25 cellular contexts compared by ENCODE assay signal in the genomic region with DNA sequence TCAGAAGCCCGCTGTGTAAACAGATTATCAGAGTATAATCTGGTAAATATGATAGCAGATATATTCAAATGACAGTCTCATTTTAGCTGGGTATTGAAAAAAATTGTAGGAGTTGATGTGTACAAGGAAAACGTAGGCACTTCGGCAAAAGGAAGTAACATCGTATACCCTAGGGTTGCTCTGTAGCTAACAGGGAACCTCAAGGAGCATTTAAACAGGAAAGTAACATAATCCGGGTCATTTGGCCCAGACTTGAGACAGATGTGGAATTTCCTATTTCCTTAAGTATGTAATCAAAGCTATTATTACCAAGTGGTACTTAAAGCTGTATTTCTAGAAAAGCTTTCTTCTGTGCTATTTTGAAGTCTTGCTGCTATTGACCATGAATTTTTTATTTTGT.
"Had no signal": no experiment of that assay in that cellular context is flagged by ENCODE, and none has a peak within 500 bp of the region (broad histone marks: within the 10 kb centered on the region; RNA-seq: fewer than 3 reads in every experiment).

No MANE protein-coding gene starts in this region.

- DNase-seq: activated CD4-positive, alpha-beta memory T cell treated with anti-CD3 and anti-CD28 coated beads, Interleukin-2, amount 10 ng/mL, durations not matched to agents 7 days and 5 days; activated CD4-positive, alpha-beta T cell treated with anti-CD3 and anti-CD28 coated beads, Interleukin-2, amount 10 ng/mL, durations not matched to agents 7 days and 5 days; activated CD4-positive, CD25-positive, alpha-beta regulatory T cell treated with anti-CD3 and anti-CD28 coated beads, Interleukin-2, amount 50 U/mL, for 72 hours; activated CD8-positive, alpha-beta memory T cell treated with anti-CD3 and anti-CD28 coated beads, Interleukin-2, amount 50 U/mL, for 48 hours; activated gamma-delta T cell; activated naive CD4-positive, alpha-beta T cell treated with anti-CD3 and anti-CD28 coated beads, Interleukin-2, amount 50 U/mL, for 16 hours; activated T-cell treated with anti-CD3 and anti-CD28 coated beads, Interleukin-2, amount 50 U/mL, for 24 hours; amygdala; effector CD8-positive, alpha-beta T cell; heart left ventricle; hypothalamus; immature natural killer cell; midbrain; naive thymus-derived CD4-positive, alpha-beta T cell; psoas muscle; stimulated activated CD4-positive, alpha-beta T cell treated with anti-CD3 and anti-CD28 coated beads, Interleukin-1b, Interleukin-23, amount 100 ng/mL, for 48 hours; stimulated activated CD4-positive, alpha-beta T cell treated with anti-CD3 and anti-CD28 coated beads, Interleukin-4, amount 100 ng/mL, for 4 hours; stimulated activated CD8-positive, alpha-beta memory T cell treated with anti-CD3 and anti-CD28 coated beads, Interleukin-4, amount 100 ng/mL, for 48 hours; stimulated activated naive CD8-positive, alpha-beta T cell treated with anti-CD3 and anti-CD28 coated beads, Interleukin-15, amount 100 ng/mL, for 72 hours; T-helper 9 cell; tibial artery had no signal

- H2AFZ ChIP-seq: parathyroid adenoma had no signal

- H3K4me3 ChIP-seq: heart left ventricle, psoas muscle, right atrium auricular region, smooth muscle cell, tibial artery had no signal

- ATAC-seq: heart left ventricle; naive thymus-derived CD4-positive, alpha-beta T cell; psoas muscle; stimulated activated memory B cell treated with anti-CD40 and anti-IgM and Interleukin-4, amounts not matched to agents 10 μg/mL and 1 μg/mL and 100 μg/mL, for 72 hours; stimulated activated naive CD8-positive, alpha-beta T cell treated with anti-CD3 and anti-CD28 coated beads, Interleukin-15, amount 100 ng/mL, for 72 hours had no signal

- H3K27ac ChIP-seq: heart left ventricle, parathyroid adenoma, psoas muscle, right atrium auricular region, tibial artery had no signal

- H3K36me3 ChIP-seq: heart left ventricle, right atrium auricular region, tibial artery had no signal

- H3K4me1 ChIP-seq: heart left ventricle, parathyroid adenoma, right atrium auricular region had no signal

- H3K9ac ChIP-seq: parathyroid adenoma had no signal

- H3K27me3 ChIP-seq: heart left ventricle, right atrium auricular region, tibial artery had no signal

- H3K9me3 ChIP-seq: heart left ventricle, psoas muscle, right atrium auricular region, tibial artery had no signal

- H3K79me2 ChIP-seq: parathyroid adenoma had no signal

- H3K4me2 ChIP-seq: smooth muscle cell had no signal
